In the genomic region with DNA sequence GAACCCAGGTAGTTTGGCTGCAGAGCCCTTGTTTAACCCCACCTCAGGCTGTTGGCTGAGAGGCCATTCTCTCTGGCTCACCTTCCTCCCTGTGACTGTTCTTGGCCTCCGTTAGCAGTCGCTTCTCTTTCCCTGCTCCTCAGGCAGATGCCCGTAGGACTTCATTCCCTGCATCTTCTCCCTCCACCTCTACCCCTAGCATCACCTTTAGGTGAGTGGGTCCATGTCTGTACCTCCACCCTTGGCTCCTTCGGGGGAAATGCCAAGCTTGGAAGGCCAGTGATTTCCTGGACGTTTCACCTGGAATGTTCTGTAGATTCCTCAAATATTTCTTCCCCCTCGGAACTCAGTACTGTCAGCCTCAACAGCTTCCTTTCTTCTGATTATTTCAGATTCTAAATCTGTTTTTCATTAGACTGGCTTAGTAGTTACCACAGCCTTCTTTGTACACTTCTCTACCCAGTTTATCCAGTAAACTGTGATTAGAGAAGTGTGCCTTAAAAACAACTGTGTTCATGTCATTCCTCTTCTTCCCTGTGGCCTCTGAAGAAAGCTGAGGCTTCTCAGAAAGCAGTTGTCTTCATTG, we compare ENCODE assay signal across 2 cellular contexts.
TF ChIP-seq lines count a peak whose summit lies in the region.

No MANE protein-coding gene starts in this region.

TF ChIP-seq in SK-N-SH, 30 proteins besides CTCF, POLR2A, EP300 and RAD21 (continued from another document):
- TF ChIP-seq, protein P1, sequence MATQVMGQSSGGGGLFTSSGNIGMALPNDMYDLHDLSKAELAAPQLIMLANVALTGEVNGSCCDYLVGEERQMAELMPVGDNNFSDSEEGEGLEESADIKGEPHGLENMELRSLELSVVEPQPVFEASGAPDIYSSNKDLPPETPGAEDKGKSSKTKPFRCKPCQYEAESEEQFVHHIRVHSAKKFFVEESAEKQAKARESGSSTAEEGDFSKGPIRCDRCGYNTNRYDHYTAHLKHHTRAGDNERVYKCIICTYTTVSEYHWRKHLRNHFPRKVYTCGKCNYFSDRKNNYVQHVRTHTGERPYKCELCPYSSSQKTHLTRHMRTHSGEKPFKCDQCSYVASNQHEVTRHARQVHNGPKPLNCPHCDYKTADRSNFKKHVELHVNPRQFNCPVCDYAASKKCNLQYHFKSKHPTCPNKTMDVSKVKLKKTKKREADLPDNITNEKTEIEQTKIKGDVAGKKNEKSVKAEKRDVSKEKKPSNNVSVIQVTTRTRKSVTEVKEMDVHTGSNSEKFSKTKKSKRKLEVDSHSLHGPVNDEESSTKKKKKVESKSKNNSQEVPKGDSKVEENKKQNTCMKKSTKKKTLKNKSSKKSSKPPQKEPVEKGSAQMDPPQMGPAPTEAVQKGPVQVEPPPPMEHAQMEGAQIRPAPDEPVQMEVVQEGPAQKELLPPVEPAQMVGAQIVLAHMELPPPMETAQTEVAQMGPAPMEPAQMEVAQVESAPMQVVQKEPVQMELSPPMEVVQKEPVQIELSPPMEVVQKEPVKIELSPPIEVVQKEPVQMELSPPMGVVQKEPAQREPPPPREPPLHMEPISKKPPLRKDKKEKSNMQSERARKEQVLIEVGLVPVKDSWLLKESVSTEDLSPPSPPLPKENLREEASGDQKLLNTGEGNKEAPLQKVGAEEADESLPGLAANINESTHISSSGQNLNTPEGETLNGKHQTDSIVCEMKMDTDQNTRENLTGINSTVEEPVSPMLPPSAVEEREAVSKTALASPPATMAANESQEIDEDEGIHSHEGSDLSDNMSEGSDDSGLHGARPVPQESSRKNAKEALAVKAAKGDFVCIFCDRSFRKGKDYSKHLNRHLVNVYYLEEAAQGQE (IDR thresholded peaks at IDR 0.05; ENCODE audit: low read depth, low read length), result no peak
- TF ChIP-seq GABPA (IDR thresholded peaks at IDR 0.05; ENCODE audit: low read depth), result no peak
- no peak for TF ChIP-seq USF2 (IDR thresholded peaks at IDR 0.05; ENCODE audit: borderline replicate concordance, low read depth, low read length)
- TF ChIP-seq RXRA (IDR thresholded peaks at IDR 0.05; ENCODE audit: borderline replicate concordance, low read depth), result peak; percentile 30; the same call in 1 of the 2 replicates
- peak; percentile 55 for TF ChIP-seq JUND (IDR thresholded peaks at IDR 0.05)
- TF ChIP-seq TCF12 (IDR thresholded peaks at IDR 0.05), result peak; percentile 97
- TF ChIP-seq FOSL2 (IDR thresholded peaks at IDR 0.05; ENCODE audit: borderline replicate concordance, low read depth), result peak; percentile 23; the same call in 1 of the 2 replicates
- TF ChIP-seq YY1 (IDR thresholded peaks at IDR 0.05; ENCODE audit: low read depth), result no peak

TF ChIP-seq in HEK293T, 16 proteins besides CTCF, POLR2A, EP300 and RAD21 (continued from another document):
- TF ChIP-seq, protein P2, sequence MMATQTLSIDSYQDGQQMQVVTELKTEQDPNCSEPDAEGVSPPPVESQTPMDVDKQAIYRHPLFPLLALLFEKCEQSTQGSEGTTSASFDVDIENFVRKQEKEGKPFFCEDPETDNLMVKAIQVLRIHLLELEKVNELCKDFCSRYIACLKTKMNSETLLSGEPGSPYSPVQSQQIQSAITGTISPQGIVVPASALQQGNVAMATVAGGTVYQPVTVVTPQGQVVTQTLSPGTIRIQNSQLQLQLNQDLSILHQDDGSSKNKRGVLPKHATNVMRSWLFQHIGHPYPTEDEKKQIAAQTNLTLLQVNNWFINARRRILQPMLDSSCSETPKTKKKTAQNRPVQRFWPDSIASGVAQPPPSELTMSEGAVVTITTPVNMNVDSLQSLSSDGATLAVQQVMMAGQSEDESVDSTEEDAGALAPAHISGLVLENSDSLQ (IDR thresholded peaks at IDR 0.05), result no peak
- no peak for TF ChIP-seq L3MBTL2 (conservative IDR thresholded peaks at IDR 0.05)
